ENCODE assay signal across 8 cellular contexts in genomic region chr15:63503739-63504246, GRCh38. TPM values are rescaled to one million over a fixed set of nuclear protein-coding genes. Genes with fewer than 3 reads are reported as not detected.
A peak's percentile ranks its signal among the peaks of the same experiment; 100 is the strongest.
DNase-seq lines count a peak whose midpoint lies in the region; ATAC-seq, FAIRE-seq and TF ChIP-seq lines count a peak whose summit lies in the region.

No MANE protein-coding gene starts in this region.

- peaks cover 31% of the 10 kb centered on the region for H4K20me1 ChIP-seq in astrocyte (ENCODE audit: insufficient read depth, low read length)

- H2AFZ ChIP-seq in astrocyte (ENCODE audit: low read depth, low read length): peak overlapping the region; percentile 6

- H3K27ac Mint-ChIP-seq in T-helper 17 cell (no peak overlapping the region), astrocyte (ENCODE audit: unreplicated experiment) (peak overlapping the region; percentile 97)

- H3K4me3 Mint-ChIP-seq in T-helper 17 cell: peak overlapping the region; percentile 89
- peak overlapping the region; percentile 86 for H3K4me3 Mint-ChIP-seq in astrocyte (ENCODE audit: unreplicated experiment)

- H3K9me3 ChIP-seq in BE2C: no peaks in the 10 kb centered on the region
- H3K9me3 ChIP-seq in T-helper 17 cell (ENCODE audit: control insufficient read depth, low read length, poor library complexity, severe bottlenecking): no peaks in the 10 kb centered on the region
- no peaks in the 10 kb centered on the region for H3K9me3 ChIP-seq in astrocyte (ENCODE audit: insufficient read depth, low read depth, low read length)
- no peaks in the 10 kb centered on the region for H3K9me3 ChIP-seq in iPS-20b (ENCODE audit: insufficient read depth, low read depth, low read length)

- peak overlapping the region; percentile 90 for H3K4me2 ChIP-seq in astrocyte (ENCODE audit: low read length)

- H3K9me3 Mint-ChIP-seq in astrocyte (ENCODE audit: unreplicated experiment): no peaks in the 10 kb centered on the region

- TF ChIP-seq CTCF in BE2C (IDR thresholded peaks at IDR 0.05; ENCODE audit: low read depth, low read length) (no peak), astrocyte (IDR thresholded peaks at IDR 0.05; ENCODE audit: insufficient read depth, low read depth, low read length) (no peak)

- H3K27me3 Mint-ChIP-seq in T-helper 17 cell: no peaks in the 10 kb centered on the region
- no peaks in the 10 kb centered on the region for H3K27me3 Mint-ChIP-seq in astrocyte (ENCODE audit: low read depth, unreplicated experiment)

- H3K4me1 ChIP-seq in BE2C: peaks cover 22% of the 10 kb centered on the region
- H3K4me1 ChIP-seq in astrocyte (ENCODE audit: insufficient read depth, low read length): peaks cover 40% of the 10 kb centered on the region
- H3K4me1 ChIP-seq in iPS-20b (ENCODE audit: insufficient read depth, low read length): peaks cover 8% of the 10 kb centered on the region; the same call in 1 of the 2 replicates

- H3K27ac ChIP-seq in astrocyte (ENCODE audit: low read depth, low read length) (peak overlapping the region; percentile 95), iPS-20b (ENCODE audit: low read length) (no peak overlapping the region)

- H3K36me3 ChIP-seq in BE2C (peaks cover 8% of the 10 kb centered on the region; the same call in 1 of the 2 replicates), astrocyte (ENCODE audit: insufficient read depth, low read length) (no peaks in the 10 kb centered on the region), iPS-20b (ENCODE audit: insufficient read depth, low read depth, low read length) (no peaks in the 10 kb centered on the region)

- peaks cover 41% of the 10 kb centered on the region for H3K79me2 ChIP-seq in astrocyte (ENCODE audit: insufficient read depth, low read length)

- H3K4me1 Mint-ChIP-seq in T-helper 17 cell (peaks cover 62% of the 10 kb centered on the region), astrocyte (ENCODE audit: low read depth, unreplicated experiment) (peaks cover 39% of the 10 kb centered on the region)

- H3K4me3 ChIP-seq in BE2C (ENCODE audit: low read depth, low read length) (peak overlapping the region; percentile 73), astrocyte (ENCODE audit: insufficient read depth, low read depth, low read length) (peak overlapping the region; percentile 66), iPS-20b (ENCODE audit: low read length) (peak overlapping the region; percentile 70)

- no peak for FAIRE-seq in astrocyte (lab: Jason Lieb, UNC)

- H3K36me3 Mint-ChIP-seq in T-helper 17 cell (ENCODE audit: low read depth): peaks cover 5% of the 10 kb centered on the region
- H3K36me3 Mint-ChIP-seq in astrocyte (ENCODE audit: low read depth, unreplicated experiment): no peaks in the 10 kb centered on the region

- no peaks in the 10 kb centered on the region for H3K27me3 ChIP-seq in BE2C
- H3K27me3 ChIP-seq in astrocyte (ENCODE audit: insufficient read depth, low read length): no peaks in the 10 kb centered on the region
- H3K27me3 ChIP-seq in iPS-20b (ENCODE audit: insufficient read depth, low read length): peaks cover 92% of the 10 kb centered on the region

- peak; percentile 50 for DNase-seq in BE2C
- peak; percentile 67 to 83 (median 69) for DNase-seq in T-helper 17 cell
- peak; percentile 86 for DNase-seq in astrocyte (ENCODE audit: low read depth)
- DNase-seq in stimulated activated CD4-positive, alpha-beta T cell treated with anti-CD3 and anti-CD28 coated beads, Interleukin-12 subunit alpha, Interleukin-12 subunit beta, amount 100 ng/mL, for 48 hours (ENCODE audit: low read depth in 2 of 3, low spot score in 1 of 3): peak; percentile 80 to 83 (median 81)
- no peak for DNase-seq in HuH-7.5 (ENCODE audit: low spot score)

- ATAC-seq in GM19395 (IDR thresholded peaks at IDR 0.05; ENCODE audit: unreplicated experiment): peak; percentile 25
- peak; percentile 22 for ATAC-seq in HG03521 (IDR thresholded peaks at IDR 0.05; ENCODE audit: unreplicated experiment)
- ATAC-seq in T-helper 17 cell: peak; percentile 71

- H3K9ac ChIP-seq in astrocyte (ENCODE audit: low read length): peak overlapping the region; percentile 92
- peak overlapping the region; percentile 29; the same call in 1 of the 2 replicates for H3K9ac ChIP-seq in iPS-20b (ENCODE audit: low read depth, low read length)

RNA-seq across cellular contexts. Expression of gene USP3, which starts 0.6 kb away (rescaled TPM):
- 19.5 TPM for polyA plus RNA-seq in BE2C (2012; ENCODE audit: insufficient read depth, insufficient read length, low read depth)
- total RNA-seq in T-helper 17 cell (100 to 1,000 TPM; 219 to 288 TPM), astrocyte (38.1 and 40.1 TPM in 2 replicates)
